Comparison of ENCODE assay signal across 8 cellular contexts in genomic region chr17:80261159-80261894, GRCh38. TPM values are rescaled to one million over a fixed set of nuclear protein-coding genes. Genes with fewer than 3 reads are reported as not detected.
DNase-seq lines count a peak whose midpoint lies in the region; ATAC-seq and TF ChIP-seq lines count a peak whose summit lies in the region.

No MANE protein-coding gene starts in this region.

- no peaks in the 10 kb centered on the region for H3K9me3 ChIP-seq in Peyer's patch
- no peaks in the 10 kb centered on the region for H3K9me3 ChIP-seq in vagina

- peak in 11 of 14 donors; percentile 27 to 71 (median 52) for DNase-seq in C1 segment of cervical spinal cord (lab: John Stamatoyannopoulos, UW)
- peak; percentile 69 to 84 (median 75) for DNase-seq in Peyer's patch
- peak; percentile 81 for DNase-seq in activated naive CD4-positive, alpha-beta T cell treated with anti-CD3 and anti-CD28 coated beads for 36 hours
- DNase-seq in globus pallidus (ENCODE audit: low spot score): peak; percentile 60
- peak in 32 of 56 donors; percentile 18 to 60 (median 36) for DNase-seq in nucleus accumbens (lab: John Stamatoyannopoulos, UW)
- DNase-seq in vagina (ENCODE audit: extremely low spot score in 2 of 2): no peak

- peak overlapping the region; percentile 97 for H3K27ac Mint-ChIP-seq in activated naive CD4-positive, alpha-beta T cell treated with anti-CD3 and anti-CD28 coated beads for 36 hours

- intact Hi-C loops in activated naive CD4-positive, alpha-beta T cell treated with anti-CD3 and anti-CD28 coated beads for 36 hours (cut with micrococcal nuclease): loop anchor here (5.0 to 10.0 kb wide), 3 partner anchors 464 to 571 kb away; partner anchors contain the start of gene CBX8
- intact Hi-C loops in vagina (cut with DNase I): loop anchor here (10.0 kb wide), 1 partner anchor 117 kb away; the partner anchor contains the start of gene EIF4A3

- H3K27ac ChIP-seq in Peyer's patch: peak overlapping the region; percentile 99 to 100 (median 100)
- H3K27ac ChIP-seq in vagina: peak overlapping the region; percentile 99

- no peak for TF ChIP-seq CTCF in Peyer's patch (IDR thresholded peaks at IDR 0.05)
- no peak for TF ChIP-seq CTCF in vagina (IDR thresholded peaks at IDR 0.05)

- TF ChIP-seq POLR2A in Peyer's patch (IDR thresholded peaks at IDR 0.05) (peak in 1 of 2 donors; percentile 6), vagina (IDR thresholded peaks at IDR 0.05) (no peak)

- no peaks in the 10 kb centered on the region for H3K9me3 Mint-ChIP-seq in activated naive CD4-positive, alpha-beta T cell treated with anti-CD3 and anti-CD28 coated beads for 36 hours

- H3K36me3 Mint-ChIP-seq in activated naive CD4-positive, alpha-beta T cell treated with anti-CD3 and anti-CD28 coated beads for 36 hours (ENCODE audit: low read depth): peaks cover 29% of the 10 kb centered on the region

- peak; percentile 7 for ATAC-seq in HG02642 (IDR thresholded peaks at IDR 0.05; ENCODE audit: poor library complexity, unreplicated experiment)
- no peak for ATAC-seq in GM21390 (IDR thresholded peaks at IDR 0.05; ENCODE audit: unreplicated experiment)

- no peaks in the 10 kb centered on the region for H3K27me3 Mint-ChIP-seq in activated naive CD4-positive, alpha-beta T cell treated with anti-CD3 and anti-CD28 coated beads for 36 hours (ENCODE audit: low read depth)

- peaks cover 69% of the 10 kb centered on the region for H3K4me1 Mint-ChIP-seq in activated naive CD4-positive, alpha-beta T cell treated with anti-CD3 and anti-CD28 coated beads for 36 hours (ENCODE audit: low read depth)

- peak overlapping the region; percentile 96 for H3K4me3 Mint-ChIP-seq in activated naive CD4-positive, alpha-beta T cell treated with anti-CD3 and anti-CD28 coated beads for 36 hours

- peak overlapping the region; percentile 90 to 100 (median 94) for H3K4me3 ChIP-seq in Peyer's patch
- peak overlapping the region; percentile 89 to 100 for H3K4me3 ChIP-seq in vagina

- H3K27me3 ChIP-seq in Peyer's patch: no peaks in the 10 kb centered on the region
- H3K27me3 ChIP-seq in vagina: no peaks in the 10 kb centered on the region

- CTCF ChIA-PET in activated naive CD4-positive, alpha-beta T cell treated with anti-CD3 and anti-CD28 coated beads for 36 hours (lab: Charles Lee): no interaction called here

- H3K4me1 ChIP-seq in Peyer's patch (peaks cover 3 to 37% (median 20%) of the 10 kb centered on the region in 4 donors), vagina (peaks cover 57% of the 10 kb centered on the region)

- H3K36me3 ChIP-seq in Peyer's patch (peaks cover 0 to 10% (median 0%) of the 10 kb centered on the region in 3 donors), vagina (no peaks in the 10 kb centered on the region)

RNA-seq across cellular contexts. Expression of gene RNF213, which starts 0.7 kb away (rescaled TPM):
- total RNA-seq in Peyer's patch (100 to 1,000 TPM; 187 to 404 (median 293) TPM), vagina (144 TPM)
- 100 to 1,000 TPM; 234 to 250 TPM for total RNA-seq in activated naive CD4-positive, alpha-beta T cell treated with anti-CD3 and anti-CD28 coated beads for 36 hours

RNA-seq across cellular contexts. Expression of gene SLC26A11, which starts 41.1 kb away (rescaled TPM):
- total RNA-seq in Peyer's patch (10 to 100 TPM; 28.1 to 42.9 (median 33.1) TPM), vagina (22.8 TPM)
- 1 to 10 TPM; 4.0 to 5.4 TPM for total RNA-seq in activated naive CD4-positive, alpha-beta T cell treated with anti-CD3 and anti-CD28 coated beads for 36 hours

RNA-seq across cellular contexts. Expression of gene SGSH, which starts 41.2 kb away (rescaled TPM):
- total RNA-seq in Peyer's patch (100 to 1,000 TPM in 1 of 4 donors, 10 to 100 TPM in 3; 37.8 to 114 (median 60.6) TPM), vagina (47.6 TPM)
- total RNA-seq in activated naive CD4-positive, alpha-beta T cell treated with anti-CD3 and anti-CD28 coated beads for 36 hours: 10 to 100 TPM; 30.3 to 32.1 TPM

Comparison
In these comparisons a context has a peak if more than half of its experiments do, and no peak if none do; other contexts are left out.
1. DNase-seq: peak in C1 segment of cervical spinal cord (11 of 14), Peyer's patch (3 of 3), activated naive CD4-positive, alpha-beta T cell treated with anti-CD3 and anti-CD28 coated beads for 36 hours (single experiment), globus pallidus (single experiment) and nucleus accumbens (32 of 56); none in vagina (0 of 2).